In genomic region chr17:72510454-72511016, GRCh38 we compare ENCODE assay signal across 10 cellular contexts.
DNase-seq lines count a peak whose midpoint lies in the region; ATAC-seq lines count a peak whose summit lies in the region.
"Had no signal": no experiment of that assay in that cellular context is flagged by ENCODE, and none has a peak within 500 bp of the region (broad histone marks: within the 10 kb centered on the region; RNA-seq: fewer than 3 reads in every experiment).

No MANE protein-coding gene starts in this region.

- no peaks in the 10 kb centered on the region for H3K27me3 ChIP-seq in layer of hippocampus (ENCODE audit: control insufficient read depth, insufficient read depth, low read length)

- H3K27ac ChIP-seq in layer of hippocampus (ENCODE audit: low read depth, low read length) = peak overlapping the region; percentile 76

- DNase-seq in NCI-H2107 treated with DMSO at 0.1 percent for 48 hours (lab: John Stamatoyannopoulos, UW; ENCODE audit: unreplicated experiment) = peak; percentile 86
- DNase-seq in NCI-H82 (lab: John Stamatoyannopoulos, UW) = no peak
- no peak for DNase-seq in kidney glomerular epithelial cell (lab: John Stamatoyannopoulos, UW)
- no peak for DNase-seq in SIG-M5 treated with dmso at 0.1 percent for 504 hours (lab: John Stamatoyannopoulos, UW; ENCODE audit: unreplicated experiment)
- no peak for DNase-seq in NCI-H128 (lab: John Stamatoyannopoulos, UW; ENCODE audit: unreplicated experiment)
- DNase-seq: NCI-H524; stimulated activated CD4-positive, alpha-beta T cell treated with anti-CD3 and anti-CD28 coated beads, Interleukin-4, amount 100 ng/mL, for 24 hours had no signal

- ATAC-seq in GM18520 (IDR thresholded peaks at IDR 0.05; ENCODE audit: unreplicated experiment) (peak; percentile 65), HG02678 (IDR thresholded peaks at IDR 0.05; ENCODE audit: unreplicated experiment) (peak; percentile 66)
